In genomic region chr5:124678992-124679519, GRCh38 we compare ENCODE assay signal across 16 cellular contexts.
DNase-seq lines count a peak whose midpoint lies in the region; ATAC-seq and TF ChIP-seq lines count a peak whose summit lies in the region.
"Had no signal": no experiment of that assay in that cellular context is flagged by ENCODE, and none has a peak within 500 bp of the region (broad histone marks: within the 10 kb centered on the region; RNA-seq: fewer than 3 reads in every experiment).

No MANE protein-coding gene starts in this region.

- H3K9me3 ChIP-seq in DND-41 (ENCODE audit: insufficient read depth, low read length, severe bottlenecking) (no peaks in the 10 kb centered on the region), left lung (no peaks in the 10 kb centered on the region), sigmoid colon (no peaks in the 10 kb centered on the region)
- H3K9me3 ChIP-seq: neutrophil had no signal

- no peak overlapping the region for H3K4me3 Mint-ChIP-seq in stimulated activated memory B cell treated with anti-CD40 and anti-IgM and Interleukin-4, amounts not matched to agents 10 μg/mL and 1 μg/mL and 100 μg/mL, for 72 hours
- H3K4me3 Mint-ChIP-seq: activated CD8-positive, alpha-beta T cell treated with anti-CD3 and anti-CD28 coated beads for 36 hours; activated naive CD8-positive, alpha-beta T cell treated with anti-CD3 and anti-CD28 coated beads, Interleukin-2, amount 50 U/mL, for 24 hours; activated T-helper 1 cell treated with anti-CD3 and anti-CD28 coated beads, Interleukin-12 subunit alpha, Interleukin-12 subunit beta, Interleukin-2, Interleukin-4 antibody, amounts not matched to agents 30 ng/mL and 10 ng/mL and 1 ng/mL, durations not matched to agents 14 hours and 24 hours and 36 hours; central memory CD8-positive, alpha-beta T cell; IgD-negative memory B cell; T-cell had no signal

- H3K27ac ChIP-seq in DND-41 (ENCODE audit: low read length) (0 out of 2 replicates have a peak overlapping the region, but pooled peaks have one; percentile 22), VCaP (peak overlapping the region; percentile 50), left lung (peak overlapping the region; percentile 37 to 48), sigmoid colon (peak overlapping the region; percentile 38 to 77 (median 72))
- H3K27ac ChIP-seq: neutrophil had no signal

- no peak for TF ChIP-seq EP300 in sigmoid colon (IDR thresholded peaks at IDR 0.05)

- peaks cover 14% of the 10 kb centered on the region for H3K4me1 Mint-ChIP-seq in stimulated activated memory B cell treated with anti-CD40 and anti-IgM and Interleukin-4, amounts not matched to agents 10 μg/mL and 1 μg/mL and 100 μg/mL, for 72 hours
- H3K4me1 Mint-ChIP-seq: central memory CD8-positive, alpha-beta T cell; T-cell had no signal

- no peak for DNase-seq in DND-41
- no peak for DNase-seq in left lung
- no peak for DNase-seq in sigmoid colon
- no peak for DNase-seq in posterior cingulate gyrus
- no peak for DNase-seq in mucosa of gallbladder (ENCODE audit: low spot score)
- DNase-seq: activated CD8-positive, alpha-beta T cell treated with anti-CD3 and anti-CD28 coated beads for 36 hours; activated naive CD8-positive, alpha-beta T cell treated with anti-CD3 and anti-CD28 coated beads, Interleukin-2, amount 50 U/mL, for 24 hours; NCI-H774; T-cell had no signal

- WGBS in sigmoid colon, 2 donors = 46 to 62% methylated on average over 6 of the region's 6 CpGs

- H3K9me3 Mint-ChIP-seq in stimulated activated memory B cell treated with anti-CD40 and anti-IgM and Interleukin-4, amounts not matched to agents 10 μg/mL and 1 μg/mL and 100 μg/mL, for 72 hours = no peaks in the 10 kb centered on the region
- H3K9me3 Mint-ChIP-seq: activated CD8-positive, alpha-beta T cell treated with anti-CD3 and anti-CD28 coated beads for 36 hours; activated naive CD8-positive, alpha-beta T cell treated with anti-CD3 and anti-CD28 coated beads, Interleukin-2, amount 50 U/mL, for 24 hours; activated T-helper 1 cell treated with anti-CD3 and anti-CD28 coated beads, Interleukin-12 subunit alpha, Interleukin-12 subunit beta, Interleukin-2, Interleukin-4 antibody, amounts not matched to agents 30 ng/mL and 10 ng/mL and 1 ng/mL, durations not matched to agents 14 hours and 24 hours and 36 hours; IgD-negative memory B cell; T-cell had no signal

- H3K4me2 ChIP-seq in DND-41 (ENCODE audit: insufficient read depth, low read length) = no peak overlapping the region

- H3K9ac ChIP-seq in DND-41 (ENCODE audit: low read depth, low read length) = no peak overlapping the region

- intact Hi-C loops in left lung (cut with DNase I) = no loop called here
- intact Hi-C loops in sigmoid colon (cut with DNase I) = no loop called here
- intact Hi-C loops in posterior cingulate gyrus (cut with DNase I) = no loop called here

- H2AFZ ChIP-seq in DND-41 (ENCODE audit: low read depth, low read length) = no peak overlapping the region

- H3K4me3 ChIP-seq in DND-41 (ENCODE audit: low read depth in 1 of 2, low read length in 2 of 2) = no peak overlapping the region
- H3K4me3 ChIP-seq in left lung = no peak overlapping the region
- H3K4me3 ChIP-seq in sigmoid colon = no peak overlapping the region

- no peak for ATAC-seq in DND-41 (ENCODE audit: insufficient read depth, low read depth)
- peak; percentile 21 for ATAC-seq in left lung
- ATAC-seq in GM21367 (IDR thresholded peaks at IDR 0.05; ENCODE audit: unreplicated experiment) = no peak
- ATAC-seq in stimulated activated memory B cell treated with anti-CD40 and anti-IgM and Interleukin-4, amounts not matched to agents 10 μg/mL and 1 μg/mL and 100 μg/mL, for 72 hours = no peak
- ATAC-seq: activated CD8-positive, alpha-beta T cell treated with anti-CD3 and anti-CD28 coated beads for 36 hours; activated naive CD8-positive, alpha-beta T cell treated with anti-CD3 and anti-CD28 coated beads, Interleukin-2, amount 50 U/mL, for 24 hours; T-cell had no signal

- H3K27ac Mint-ChIP-seq in stimulated activated memory B cell treated with anti-CD40 and anti-IgM and Interleukin-4, amounts not matched to agents 10 μg/mL and 1 μg/mL and 100 μg/mL, for 72 hours = no peak overlapping the region
- H3K27ac Mint-ChIP-seq: activated CD8-positive, alpha-beta T cell treated with anti-CD3 and anti-CD28 coated beads for 36 hours; activated naive CD8-positive, alpha-beta T cell treated with anti-CD3 and anti-CD28 coated beads, Interleukin-2, amount 50 U/mL, for 24 hours; activated T-helper 1 cell treated with anti-CD3 and anti-CD28 coated beads, Interleukin-12 subunit alpha, Interleukin-12 subunit beta, Interleukin-2, Interleukin-4 antibody, amounts not matched to agents 30 ng/mL and 10 ng/mL and 1 ng/mL, durations not matched to agents 14 hours and 24 hours and 36 hours; IgD-negative memory B cell; T-cell had no signal

- peaks cover 10% of the 10 kb centered on the region for H3K4me1 ChIP-seq in DND-41 (ENCODE audit: insufficient read depth, low read length)
- peaks cover 29 to 32% of the 10 kb centered on the region in 2 donors for H3K4me1 ChIP-seq in left lung
- H3K4me1 ChIP-seq in sigmoid colon = peaks cover 0 to 85% (median 60%) of the 10 kb centered on the region in 4 donors

- peaks cover 7% of the 10 kb centered on the region for H3K36me3 Mint-ChIP-seq in stimulated activated memory B cell treated with anti-CD40 and anti-IgM and Interleukin-4, amounts not matched to agents 10 μg/mL and 1 μg/mL and 100 μg/mL, for 72 hours
- H3K36me3 Mint-ChIP-seq: T-cell had no signal

- H3K36me3 ChIP-seq in DND-41 (ENCODE audit: insufficient read depth, low read length) (no peaks in the 10 kb centered on the region), left lung (no peaks in the 10 kb centered on the region), sigmoid colon (no peaks in the 10 kb centered on the region)
- H3K36me3 ChIP-seq: neutrophil had no signal

- H3K27me3 Mint-ChIP-seq in stimulated activated memory B cell treated with anti-CD40 and anti-IgM and Interleukin-4, amounts not matched to agents 10 μg/mL and 1 μg/mL and 100 μg/mL, for 72 hours = no peaks in the 10 kb centered on the region
- H3K27me3 Mint-ChIP-seq: activated CD8-positive, alpha-beta T cell treated with anti-CD3 and anti-CD28 coated beads for 36 hours; activated naive CD8-positive, alpha-beta T cell treated with anti-CD3 and anti-CD28 coated beads, Interleukin-2, amount 50 U/mL, for 24 hours; central memory CD8-positive, alpha-beta T cell; IgD-negative memory B cell had no signal

- no peak for TF ChIP-seq CTCF in DND-41 (IDR thresholded peaks at IDR 0.05; ENCODE audit: borderline replicate concordance, extremely low read depth, low read length, poor library complexity, severe bottlenecking)
- no peak; the same call in 1 of the 2 replicates for TF ChIP-seq CTCF in VCaP (conservative IDR thresholded peaks at IDR 0.05)
- TF ChIP-seq CTCF in left lung (IDR thresholded peaks at IDR 0.05) = no peak
- no peak for TF ChIP-seq CTCF in sigmoid colon (IDR thresholded peaks at IDR 0.05)

- no peaks in the 10 kb centered on the region for H3K27me3 ChIP-seq in DND-41 (ENCODE audit: insufficient read depth, low read length, poor library complexity)
- no peaks in the 10 kb centered on the region for H3K27me3 ChIP-seq in left lung
- H3K27me3 ChIP-seq in sigmoid colon = no peaks in the 10 kb centered on the region
- H3K27me3 ChIP-seq: neutrophil had no signal

- H4K20me1 ChIP-seq in DND-41 (ENCODE audit: insufficient read depth, low read length) = no peaks in the 10 kb centered on the region

- TF ChIP-seq POLR2A in sigmoid colon (IDR thresholded peaks at IDR 0.05) = no peak

- no peaks in the 10 kb centered on the region for H3K79me2 ChIP-seq in DND-41 (ENCODE audit: insufficient read depth, low read length)

Comparison
In these comparisons a context has a peak if more than half of its experiments do, and no peak if none do; other contexts are left out.
1. H3K27ac ChIP-seq: peak in every context shown above with its lines; median percentile 72 in sigmoid colon; 50 in VCaP; 42 in left lung; 22 in DND-41.